Comparison of ENCODE assay signal across 8 cellular contexts in genomic region chr13:45623516-45624090, GRCh38. TPM values are rescaled to one million over a fixed set of nuclear protein-coding genes. Genes with fewer than 3 reads are reported as not detected.
A peak's percentile ranks its signal among the peaks of the same experiment; 100 is the strongest.
DNase-seq lines count a peak whose midpoint lies in the region; ATAC-seq, FAIRE-seq and TF ChIP-seq lines count a peak whose summit lies in the region.

No MANE protein-coding gene starts in this region.

- no peaks in the 10 kb centered on the region for H3K79me2 ChIP-seq in parathyroid adenoma

- no peak overlapping the region for H3K4me3 ChIP-seq in bronchial epithelial cell (ENCODE audit: low read depth, low read length)
- H3K4me3 ChIP-seq in parathyroid adenoma (ENCODE audit: low read depth, low read length): no peak overlapping the region
- no peak overlapping the region for H3K4me3 ChIP-seq in ascending aorta

- no peak for ATAC-seq in GM18511 (IDR thresholded peaks at IDR 0.05; ENCODE audit: unreplicated experiment)

- intact Hi-C loops in ascending aorta (cut with DNase I): no loop called here

- H2AFZ ChIP-seq in parathyroid adenoma: no peak overlapping the region

- H3K36me3 ChIP-seq in bronchial epithelial cell (ENCODE audit: control insufficient read depth, insufficient read depth, low read length): no peaks in the 10 kb centered on the region
- no peaks in the 10 kb centered on the region for H3K36me3 ChIP-seq in parathyroid adenoma (ENCODE audit: control insufficient read depth, insufficient read depth, low read length)
- no peaks in the 10 kb centered on the region for H3K36me3 ChIP-seq in ascending aorta

- no peak overlapping the region for H3K9ac ChIP-seq in parathyroid adenoma

- TF ChIP-seq CTCF in bronchial epithelial cell (IDR thresholded peaks at IDR 0.05; ENCODE audit: insufficient read depth, low read length, severe bottlenecking): peak; percentile 40
- TF ChIP-seq CTCF in parathyroid adenoma (IDR thresholded peaks at IDR 0.05): peak; percentile 10
- TF ChIP-seq CTCF in ascending aorta (IDR thresholded peaks at IDR 0.05): peak in 1 of 3 experiments; percentile 21

- H3K4me2 ChIP-seq in parathyroid adenoma (ENCODE audit: low read length): no peak overlapping the region

- H3K4me1 ChIP-seq in parathyroid adenoma: no peaks in the 10 kb centered on the region
- no peaks in the 10 kb centered on the region for H3K4me1 ChIP-seq in ascending aorta

- H3K9me3 ChIP-seq in parathyroid adenoma (ENCODE audit: control insufficient read depth, low read length): no peaks in the 10 kb centered on the region
- H3K9me3 ChIP-seq in ascending aorta: no peaks in the 10 kb centered on the region

- no peak overlapping the region for H3K27ac ChIP-seq in parathyroid adenoma
- no peak overlapping the region for H3K27ac ChIP-seq in ascending aorta

- H3K27me3 ChIP-seq in bronchial epithelial cell (ENCODE audit: control insufficient read depth, insufficient read depth, low read length): peaks cover 8% of the 10 kb centered on the region
- H3K27me3 ChIP-seq in parathyroid adenoma (ENCODE audit: control insufficient read depth, insufficient read depth, low read length): no peaks in the 10 kb centered on the region
- H3K27me3 ChIP-seq in ascending aorta: no peaks in the 10 kb centered on the region

- FAIRE-seq in bronchial epithelial cell (lab: Jason Lieb, UNC): no peak

- DNase-seq in NCI-H2171 treated with DMSO at 0.1 percent for 48 hours (lab: John Stamatoyannopoulos, UW) (peak; percentile 3), NCI-H2171 (lab: John Stamatoyannopoulos, UW) (no peak), LHCN-M2 (ENCODE audit: low read depth) (peak; percentile 10), bronchial epithelial cell (ENCODE audit: low read depth) (peak; percentile 30), GF-D8 (lab: John Stamatoyannopoulos, UW) (no peak), ascending aorta (ENCODE audit: low spot score in 2 of 2) (no peak)

RNA-seq across cellular contexts. Expression of gene ERICH6B, which starts 8.1 kb away (rescaled TPM):
- total RNA-seq in LHCN-M2 (2014; rRNA removed) (not detected in 2 replicates), bronchial epithelial cell (not detected in 2 replicates), ascending aorta (not detected)
- polyA plus RNA-seq in LHCN-M2 (2012): 0.11 TPM

Comparison
In these comparisons a context has a peak if more than half of its experiments do, and no peak if none do; other contexts are left out.
1. DNase-seq: peak in NCI-H2171 treated with DMSO at 0.1 percent for 48 hours (single experiment), LHCN-M2 (single experiment) and bronchial epithelial cell (single experiment); none in NCI-H2171 (single experiment), GF-D8 (single experiment) and ascending aorta (0 of 2).